Comparison of ENCODE assay signal across 1 cellular context in the genomic region with DNA sequence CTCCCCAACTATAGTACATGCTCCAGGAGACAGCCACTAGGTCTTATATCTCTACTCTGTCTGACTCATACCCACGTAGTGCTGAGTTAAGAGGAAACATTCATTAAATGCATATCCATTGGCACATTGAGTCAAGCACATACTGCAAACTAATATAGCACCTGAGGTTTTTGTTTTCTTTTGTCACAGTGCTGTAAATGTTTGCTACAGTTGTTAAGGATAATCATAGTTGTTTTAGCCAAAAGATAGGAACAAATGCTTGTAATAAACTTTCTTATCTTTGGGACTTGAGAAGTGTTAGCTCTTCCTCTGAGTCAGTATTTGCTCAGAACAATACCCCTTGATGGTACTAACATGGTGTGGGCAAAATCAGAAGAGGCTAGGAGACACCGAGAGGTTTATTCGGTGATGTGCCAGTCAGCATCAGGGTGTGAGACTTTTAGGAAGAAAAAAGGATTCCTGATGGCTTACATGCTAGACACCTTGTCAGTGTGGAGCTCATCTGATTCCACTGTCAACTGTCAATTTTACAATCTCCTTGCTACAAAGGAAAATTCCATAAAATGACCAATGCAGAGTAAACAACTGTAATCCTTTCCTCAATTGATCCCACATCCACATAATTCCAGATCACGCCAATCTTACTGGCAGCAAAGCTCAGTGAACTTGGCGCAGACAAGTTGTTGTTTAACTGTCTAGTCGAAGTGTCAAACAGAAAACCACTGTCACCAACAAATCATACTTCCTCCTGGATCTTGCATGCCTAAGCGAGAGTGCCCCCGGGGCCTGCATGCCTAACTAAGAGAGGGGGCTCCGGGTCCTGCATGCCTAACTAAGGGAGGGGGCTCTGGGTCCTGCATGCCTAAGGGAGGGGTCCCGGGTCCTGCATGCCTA.
A peak's percentile ranks its signal among the peaks of the same experiment; 100 is the strongest.
TF ChIP-seq lines count a peak whose summit lies in the region.

No MANE protein-coding gene starts in this region.

TF ChIP-seq in HepG2, 621 proteins besides CTCF, POLR2A, EP300 and RAD21 (continued from another document and continues in another):
- TF ChIP-seq CBX2 (IDR thresholded peaks at IDR 0.05; ENCODE audit: low read depth, low read length) (no peak), CBX2 (CRISPR knock-in tag; IDR thresholded peaks at IDR 0.05; ENCODE audit: low read depth) (no peak), ZNF792 (CRISPR knock-in tag; IDR thresholded peaks at IDR 0.05) (peak; percentile 68), IRF2 (CRISPR knock-in tag; IDR thresholded peaks at IDR 0.05) (0 out of 2 replicates have a peak, but pooled peaks have one; percentile 41), ZEB1 (IDR thresholded peaks at IDR 0.05; ENCODE audit: insufficient replicate concordance, low read depth) (no peak), NKX3-1 (CRISPR knock-in tag; IDR thresholded peaks at IDR 0.05) (peak; percentile 17; the same call in 1 of the 2 replicates), ZNF616 (CRISPR knock-in tag; IDR thresholded peaks at IDR 0.05; ENCODE audit: low read depth) (no peak), SAP130 (CRISPR knock-in tag; IDR thresholded peaks at IDR 0.05; ENCODE audit: low read depth) (peak; percentile 75), GABPA (IDR thresholded peaks at IDR 0.05; ENCODE audit: low read depth, low read length) (no peak), GABPA (CRISPR knock-in tag; IDR thresholded peaks at IDR 0.05; ENCODE audit: low read depth) (0 out of 2 replicates have a peak, but pooled peaks have one; percentile 19), KDM5A (IDR thresholded peaks at IDR 0.05; ENCODE audit: borderline replicate concordance, low read length) (no peak), ZNF124 (CRISPR knock-in tag; IDR thresholded peaks at IDR 0.05) (0 out of 2 replicates have a peak, but pooled peaks have one; percentile 16), TSC22D2 (CRISPR knock-in tag; IDR thresholded peaks at IDR 0.05; ENCODE audit: borderline replicate concordance) (no peak), ZNF737 (CRISPR knock-in tag; IDR thresholded peaks at IDR 0.05; ENCODE audit: borderline replicate concordance) (no peak), BORCS8-MEF2B (CRISPR knock-in tag; IDR thresholded peaks at IDR 0.05) (0 out of 2 replicates have a peak, but pooled peaks have one; percentile 27), ZNF749 (CRISPR knock-in tag; IDR thresholded peaks at IDR 0.05; ENCODE audit: borderline replicate concordance) (no peak)
- TF ChIP-seq, protein P1, sequence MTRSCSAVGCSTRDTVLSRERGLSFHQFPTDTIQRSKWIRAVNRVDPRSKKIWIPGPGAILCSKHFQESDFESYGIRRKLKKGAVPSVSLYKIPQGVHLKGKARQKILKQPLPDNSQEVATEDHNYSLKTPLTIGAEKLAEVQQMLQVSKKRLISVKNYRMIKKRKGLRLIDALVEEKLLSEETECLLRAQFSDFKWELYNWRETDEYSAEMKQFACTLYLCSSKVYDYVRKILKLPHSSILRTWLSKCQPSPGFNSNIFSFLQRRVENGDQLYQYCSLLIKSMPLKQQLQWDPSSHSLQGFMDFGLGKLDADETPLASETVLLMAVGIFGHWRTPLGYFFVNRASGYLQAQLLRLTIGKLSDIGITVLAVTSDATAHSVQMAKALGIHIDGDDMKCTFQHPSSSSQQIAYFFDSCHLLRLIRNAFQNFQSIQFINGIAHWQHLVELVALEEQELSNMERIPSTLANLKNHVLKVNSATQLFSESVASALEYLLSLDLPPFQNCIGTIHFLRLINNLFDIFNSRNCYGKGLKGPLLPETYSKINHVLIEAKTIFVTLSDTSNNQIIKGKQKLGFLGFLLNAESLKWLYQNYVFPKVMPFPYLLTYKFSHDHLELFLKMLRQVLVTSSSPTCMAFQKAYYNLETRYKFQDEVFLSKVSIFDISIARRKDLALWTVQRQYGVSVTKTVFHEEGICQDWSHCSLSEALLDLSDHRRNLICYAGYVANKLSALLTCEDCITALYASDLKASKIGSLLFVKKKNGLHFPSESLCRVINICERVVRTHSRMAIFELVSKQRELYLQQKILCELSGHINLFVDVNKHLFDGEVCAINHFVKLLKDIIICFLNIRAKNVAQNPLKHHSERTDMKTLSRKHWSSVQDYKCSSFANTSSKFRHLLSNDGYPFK (CRISPR knock-in tag; IDR thresholded peaks at IDR 0.05; ENCODE audit: borderline replicate concordance): peak; percentile 26; the same call in 1 of the 2 replicates
- TF ChIP-seq, protein P2, sequence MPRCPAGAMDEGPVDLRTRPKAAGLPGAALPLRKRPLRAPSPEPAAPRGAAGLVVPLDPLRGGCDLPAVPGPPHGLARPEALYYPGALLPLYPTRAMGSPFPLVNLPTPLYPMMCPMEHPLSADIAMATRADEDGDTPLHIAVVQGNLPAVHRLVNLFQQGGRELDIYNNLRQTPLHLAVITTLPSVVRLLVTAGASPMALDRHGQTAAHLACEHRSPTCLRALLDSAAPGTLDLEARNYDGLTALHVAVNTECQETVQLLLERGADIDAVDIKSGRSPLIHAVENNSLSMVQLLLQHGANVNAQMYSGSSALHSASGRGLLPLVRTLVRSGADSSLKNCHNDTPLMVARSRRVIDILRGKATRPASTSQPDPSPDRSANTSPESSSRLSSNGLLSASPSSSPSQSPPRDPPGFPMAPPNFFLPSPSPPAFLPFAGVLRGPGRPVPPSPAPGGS (CRISPR knock-in tag; IDR thresholded peaks at IDR 0.05): no peak
- TF ChIP-seq, protein P3, sequence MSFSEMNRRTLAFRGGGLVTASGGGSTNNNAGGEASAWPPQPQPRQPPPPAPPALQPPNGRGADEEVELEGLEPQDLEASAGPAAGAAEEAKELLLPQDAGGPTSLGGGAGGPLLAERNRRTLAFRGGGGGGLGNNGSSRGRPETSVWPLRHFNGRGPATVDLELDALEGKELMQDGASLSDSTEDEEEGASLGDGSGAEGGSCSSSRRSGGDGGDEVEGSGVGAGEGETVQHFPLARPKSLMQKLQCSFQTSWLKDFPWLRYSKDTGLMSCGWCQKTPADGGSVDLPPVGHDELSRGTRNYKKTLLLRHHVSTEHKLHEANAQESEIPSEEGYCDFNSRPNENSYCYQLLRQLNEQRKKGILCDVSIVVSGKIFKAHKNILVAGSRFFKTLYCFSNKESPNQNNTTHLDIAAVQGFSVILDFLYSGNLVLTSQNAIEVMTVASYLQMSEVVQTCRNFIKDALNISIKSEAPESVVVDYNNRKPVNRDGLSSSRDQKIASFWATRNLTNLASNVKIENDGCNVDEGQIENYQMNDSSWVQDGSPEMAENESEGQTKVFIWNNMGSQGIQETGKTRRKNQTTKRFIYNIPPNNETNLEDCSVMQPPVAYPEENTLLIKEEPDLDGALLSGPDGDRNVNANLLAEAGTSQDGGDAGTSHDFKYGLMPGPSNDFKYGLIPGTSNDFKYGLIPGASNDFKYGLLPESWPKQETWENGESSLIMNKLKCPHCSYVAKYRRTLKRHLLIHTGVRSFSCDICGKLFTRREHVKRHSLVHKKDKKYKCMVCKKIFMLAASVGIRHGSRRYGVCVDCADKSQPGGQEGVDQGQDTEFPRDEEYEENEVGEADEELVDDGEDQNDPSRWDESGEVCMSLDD (CRISPR knock-in tag; IDR thresholded peaks at IDR 0.05; ENCODE audit: borderline replicate concordance): no peak
- TF ChIP-seq, protein P4, sequence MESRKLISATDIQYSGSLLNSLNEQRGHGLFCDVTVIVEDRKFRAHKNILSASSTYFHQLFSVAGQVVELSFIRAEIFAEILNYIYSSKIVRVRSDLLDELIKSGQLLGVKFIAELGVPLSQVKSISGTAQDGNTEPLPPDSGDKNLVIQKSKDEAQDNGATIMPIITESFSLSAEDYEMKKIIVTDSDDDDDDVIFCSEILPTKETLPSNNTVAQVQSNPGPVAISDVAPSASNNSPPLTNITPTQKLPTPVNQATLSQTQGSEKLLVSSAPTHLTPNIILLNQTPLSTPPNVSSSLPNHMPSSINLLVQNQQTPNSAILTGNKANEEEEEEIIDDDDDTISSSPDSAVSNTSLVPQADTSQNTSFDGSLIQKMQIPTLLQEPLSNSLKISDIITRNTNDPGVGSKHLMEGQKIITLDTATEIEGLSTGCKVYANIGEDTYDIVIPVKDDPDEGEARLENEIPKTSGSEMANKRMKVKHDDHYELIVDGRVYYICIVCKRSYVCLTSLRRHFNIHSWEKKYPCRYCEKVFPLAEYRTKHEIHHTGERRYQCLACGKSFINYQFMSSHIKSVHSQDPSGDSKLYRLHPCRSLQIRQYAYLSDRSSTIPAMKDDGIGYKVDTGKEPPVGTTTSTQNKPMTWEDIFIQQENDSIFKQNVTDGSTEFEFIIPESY (CRISPR knock-in tag; IDR thresholded peaks at IDR 0.05): peak; percentile 67
- TF ChIP-seq, protein P5, sequence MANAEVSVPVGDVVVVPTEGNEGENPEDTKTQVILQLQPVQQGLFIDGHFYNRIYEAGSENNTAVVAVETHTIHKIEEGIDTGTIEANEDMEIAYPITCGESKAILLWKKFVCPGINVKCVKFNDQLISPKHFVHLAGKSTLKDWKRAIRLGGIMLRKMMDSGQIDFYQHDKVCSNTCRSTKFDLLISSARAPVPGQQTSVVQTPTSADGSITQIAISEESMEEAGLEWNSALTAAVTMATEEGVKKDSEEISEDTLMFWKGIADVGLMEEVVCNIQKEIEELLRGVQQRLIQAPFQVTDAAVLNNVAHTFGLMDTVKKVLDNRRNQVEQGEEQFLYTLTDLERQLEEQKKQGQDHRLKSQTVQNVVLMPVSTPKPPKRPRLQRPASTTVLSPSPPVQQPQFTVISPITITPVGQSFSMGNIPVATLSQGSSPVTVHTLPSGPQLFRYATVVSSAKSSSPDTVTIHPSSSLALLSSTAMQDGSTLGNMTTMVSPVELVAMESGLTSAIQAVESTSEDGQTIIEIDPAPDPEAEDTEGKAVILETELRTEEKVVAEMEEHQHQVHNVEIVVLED (CRISPR knock-in tag; IDR thresholded peaks at IDR 0.05; ENCODE audit: borderline replicate concordance): peak; percentile 30; the same call in 1 of the 2 replicates
- TF ChIP-seq, protein P6, sequence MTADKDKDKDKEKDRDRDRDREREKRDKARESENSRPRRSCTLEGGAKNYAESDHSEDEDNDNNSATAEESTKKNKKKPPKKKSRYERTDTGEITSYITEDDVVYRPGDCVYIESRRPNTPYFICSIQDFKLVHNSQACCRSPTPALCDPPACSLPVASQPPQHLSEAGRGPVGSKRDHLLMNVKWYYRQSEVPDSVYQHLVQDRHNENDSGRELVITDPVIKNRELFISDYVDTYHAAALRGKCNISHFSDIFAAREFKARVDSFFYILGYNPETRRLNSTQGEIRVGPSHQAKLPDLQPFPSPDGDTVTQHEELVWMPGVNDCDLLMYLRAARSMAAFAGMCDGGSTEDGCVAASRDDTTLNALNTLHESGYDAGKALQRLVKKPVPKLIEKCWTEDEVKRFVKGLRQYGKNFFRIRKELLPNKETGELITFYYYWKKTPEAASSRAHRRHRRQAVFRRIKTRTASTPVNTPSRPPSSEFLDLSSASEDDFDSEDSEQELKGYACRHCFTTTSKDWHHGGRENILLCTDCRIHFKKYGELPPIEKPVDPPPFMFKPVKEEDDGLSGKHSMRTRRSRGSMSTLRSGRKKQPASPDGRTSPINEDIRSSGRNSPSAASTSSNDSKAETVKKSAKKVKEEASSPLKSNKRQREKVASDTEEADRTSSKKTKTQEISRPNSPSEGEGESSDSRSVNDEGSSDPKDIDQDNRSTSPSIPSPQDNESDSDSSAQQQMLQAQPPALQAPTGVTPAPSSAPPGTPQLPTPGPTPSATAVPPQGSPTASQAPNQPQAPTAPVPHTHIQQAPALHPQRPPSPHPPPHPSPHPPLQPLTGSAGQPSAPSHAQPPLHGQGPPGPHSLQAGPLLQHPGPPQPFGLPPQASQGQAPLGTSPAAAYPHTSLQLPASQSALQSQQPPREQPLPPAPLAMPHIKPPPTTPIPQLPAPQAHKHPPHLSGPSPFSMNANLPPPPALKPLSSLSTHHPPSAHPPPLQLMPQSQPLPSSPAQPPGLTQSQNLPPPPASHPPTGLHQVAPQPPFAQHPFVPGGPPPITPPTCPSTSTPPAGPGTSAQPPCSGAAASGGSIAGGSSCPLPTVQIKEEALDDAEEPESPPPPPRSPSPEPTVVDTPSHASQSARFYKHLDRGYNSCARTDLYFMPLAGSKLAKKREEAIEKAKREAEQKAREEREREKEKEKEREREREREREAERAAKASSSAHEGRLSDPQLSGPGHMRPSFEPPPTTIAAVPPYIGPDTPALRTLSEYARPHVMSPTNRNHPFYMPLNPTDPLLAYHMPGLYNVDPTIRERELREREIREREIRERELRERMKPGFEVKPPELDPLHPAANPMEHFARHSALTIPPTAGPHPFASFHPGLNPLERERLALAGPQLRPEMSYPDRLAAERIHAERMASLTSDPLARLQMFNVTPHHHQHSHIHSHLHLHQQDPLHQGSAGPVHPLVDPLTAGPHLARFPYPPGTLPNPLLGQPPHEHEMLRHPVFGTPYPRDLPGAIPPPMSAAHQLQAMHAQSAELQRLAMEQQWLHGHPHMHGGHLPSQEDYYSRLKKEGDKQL (CRISPR knock-in tag; IDR thresholded peaks at IDR 0.05; ENCODE audit: low read depth): peak; percentile 19; the same call in 1 of the 2 replicates
- TF ChIP-seq, protein P7, sequence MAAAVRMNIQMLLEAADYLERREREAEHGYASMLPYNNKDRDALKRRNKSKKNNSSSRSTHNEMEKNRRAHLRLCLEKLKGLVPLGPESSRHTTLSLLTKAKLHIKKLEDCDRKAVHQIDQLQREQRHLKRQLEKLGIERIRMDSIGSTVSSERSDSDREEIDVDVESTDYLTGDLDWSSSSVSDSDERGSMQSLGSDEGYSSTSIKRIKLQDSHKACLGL (CRISPR knock-in tag; IDR thresholded peaks at IDR 0.05): no peak
- TF ChIP-seq, protein P8, sequence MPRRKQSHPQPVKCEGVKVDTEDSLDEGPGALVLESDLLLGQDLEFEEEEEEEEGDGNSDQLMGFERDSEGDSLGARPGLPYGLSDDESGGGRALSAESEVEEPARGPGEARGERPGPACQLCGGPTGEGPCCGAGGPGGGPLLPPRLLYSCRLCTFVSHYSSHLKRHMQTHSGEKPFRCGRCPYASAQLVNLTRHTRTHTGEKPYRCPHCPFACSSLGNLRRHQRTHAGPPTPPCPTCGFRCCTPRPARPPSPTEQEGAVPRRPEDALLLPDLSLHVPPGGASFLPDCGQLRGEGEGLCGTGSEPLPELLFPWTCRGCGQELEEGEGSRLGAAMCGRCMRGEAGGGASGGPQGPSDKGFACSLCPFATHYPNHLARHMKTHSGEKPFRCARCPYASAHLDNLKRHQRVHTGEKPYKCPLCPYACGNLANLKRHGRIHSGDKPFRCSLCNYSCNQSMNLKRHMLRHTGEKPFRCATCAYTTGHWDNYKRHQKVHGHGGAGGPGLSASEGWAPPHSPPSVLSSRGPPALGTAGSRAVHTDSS (CRISPR knock-in tag; conservative IDR thresholded peaks at IDR 0.05): no peak
- TF ChIP-seq, protein P9, sequence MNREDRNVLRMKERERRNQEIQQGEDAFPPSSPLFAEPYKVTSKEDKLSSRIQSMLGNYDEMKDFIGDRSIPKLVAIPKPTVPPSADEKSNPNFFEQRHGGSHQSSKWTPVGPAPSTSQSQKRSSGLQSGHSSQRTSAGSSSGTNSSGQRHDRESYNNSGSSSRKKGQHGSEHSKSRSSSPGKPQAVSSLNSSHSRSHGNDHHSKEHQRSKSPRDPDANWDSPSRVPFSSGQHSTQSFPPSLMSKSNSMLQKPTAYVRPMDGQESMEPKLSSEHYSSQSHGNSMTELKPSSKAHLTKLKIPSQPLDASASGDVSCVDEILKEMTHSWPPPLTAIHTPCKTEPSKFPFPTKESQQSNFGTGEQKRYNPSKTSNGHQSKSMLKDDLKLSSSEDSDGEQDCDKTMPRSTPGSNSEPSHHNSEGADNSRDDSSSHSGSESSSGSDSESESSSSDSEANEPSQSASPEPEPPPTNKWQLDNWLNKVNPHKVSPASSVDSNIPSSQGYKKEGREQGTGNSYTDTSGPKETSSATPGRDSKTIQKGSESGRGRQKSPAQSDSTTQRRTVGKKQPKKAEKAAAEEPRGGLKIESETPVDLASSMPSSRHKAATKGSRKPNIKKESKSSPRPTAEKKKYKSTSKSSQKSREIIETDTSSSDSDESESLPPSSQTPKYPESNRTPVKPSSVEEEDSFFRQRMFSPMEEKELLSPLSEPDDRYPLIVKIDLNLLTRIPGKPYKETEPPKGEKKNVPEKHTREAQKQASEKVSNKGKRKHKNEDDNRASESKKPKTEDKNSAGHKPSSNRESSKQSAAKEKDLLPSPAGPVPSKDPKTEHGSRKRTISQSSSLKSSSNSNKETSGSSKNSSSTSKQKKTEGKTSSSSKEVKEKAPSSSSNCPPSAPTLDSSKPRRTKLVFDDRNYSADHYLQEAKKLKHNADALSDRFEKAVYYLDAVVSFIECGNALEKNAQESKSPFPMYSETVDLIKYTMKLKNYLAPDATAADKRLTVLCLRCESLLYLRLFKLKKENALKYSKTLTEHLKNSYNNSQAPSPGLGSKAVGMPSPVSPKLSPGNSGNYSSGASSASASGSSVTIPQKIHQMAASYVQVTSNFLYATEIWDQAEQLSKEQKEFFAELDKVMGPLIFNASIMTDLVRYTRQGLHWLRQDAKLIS (CRISPR knock-in tag; IDR thresholded peaks at IDR 0.05): no peak
